ENCODE assay signal across 11 cellular contexts in genomic region chr12:106123551-106123991, GRCh38. TPM values are rescaled to one million over a fixed set of nuclear protein-coding genes. Genes with fewer than 3 reads are reported as not detected.
DNase-seq lines count a peak whose midpoint lies in the region; ATAC-seq and TF ChIP-seq lines count a peak whose summit lies in the region.
"Had no signal": no experiment of that assay in that cellular context is flagged by ENCODE, and none has a peak within 500 bp of the region (broad histone marks: within the 10 kb centered on the region; RNA-seq: fewer than 3 reads in every experiment).

No MANE protein-coding gene starts in this region.

- no peak overlapping the region for H3K27ac Mint-ChIP-seq in activated naive CD4-positive, alpha-beta T cell treated with anti-CD3 and anti-CD28 coated beads, Interleukin-2, amount 10 ng/mL, durations not matched to agents 7 days and 5 days
- H3K27ac Mint-ChIP-seq: activated CD4-positive, alpha-beta T cell treated with anti-CD3 and anti-CD28 coated beads for 36 hours had no signal

- ATAC-seq in Right ventricle myocardium superior (ENCODE audit: poor library complexity) = peak; percentile 82
- ATAC-seq: activated CD4-positive, alpha-beta T cell treated with anti-CD3 and anti-CD28 coated beads for 36 hours had no signal

- POLR2A ChIA-PET in HEK293T (lab: Yijun Ruan, JAX) (no interaction called here), RWPE1 (lab: Yijun Ruan, JAX; ENCODE audit: low non-redundant PET) (no interaction called here)

- H3K9me3 Mint-ChIP-seq in activated naive CD4-positive, alpha-beta T cell treated with anti-CD3 and anti-CD28 coated beads, Interleukin-2, amount 10 ng/mL, durations not matched to agents 7 days and 5 days = no peaks in the 10 kb centered on the region

- no peak overlapping the region for H3K27ac ChIP-seq in RWPE1
- H3K27ac ChIP-seq: BLaER1 had no signal

- H3K4me3 Mint-ChIP-seq in activated naive CD4-positive, alpha-beta T cell treated with anti-CD3 and anti-CD28 coated beads, Interleukin-2, amount 10 ng/mL, durations not matched to agents 7 days and 5 days = no peak overlapping the region
- H3K4me3 Mint-ChIP-seq: activated CD4-positive, alpha-beta T cell treated with anti-CD3 and anti-CD28 coated beads for 36 hours had no signal

- TF ChIP-seq CTCF in RWPE1 (conservative IDR thresholded peaks at IDR 0.05; ENCODE audit: low read depth) = no peak

- H3K36me3 Mint-ChIP-seq in activated naive CD4-positive, alpha-beta T cell treated with anti-CD3 and anti-CD28 coated beads, Interleukin-2, amount 10 ng/mL, durations not matched to agents 7 days and 5 days = no peaks in the 10 kb centered on the region

- no peaks in the 10 kb centered on the region for H3K4me1 Mint-ChIP-seq in activated naive CD4-positive, alpha-beta T cell treated with anti-CD3 and anti-CD28 coated beads, Interleukin-2, amount 10 ng/mL, durations not matched to agents 7 days and 5 days
- H3K4me1 Mint-ChIP-seq: activated CD4-positive, alpha-beta T cell treated with anti-CD3 and anti-CD28 coated beads for 36 hours had no signal

- H3K27me3 Mint-ChIP-seq in activated naive CD4-positive, alpha-beta T cell treated with anti-CD3 and anti-CD28 coated beads, Interleukin-2, amount 10 ng/mL, durations not matched to agents 7 days and 5 days = peaks cover 6% of the 10 kb centered on the region

- DNase-seq in AG20443 (ENCODE audit: low spot score) (peak; percentile 70), RPMI7951 (ENCODE audit: low read depth) (peak; percentile 68), Right ventricle myocardium superior (peak; percentile 75), renal cortical epithelial cell (ENCODE audit: low read depth) (peak; percentile 69), HEK293T (ENCODE audit: extremely low spot score) (no peak), NCI-H2107 (lab: John Stamatoyannopoulos, UW) (no peak), RWPE1 (ENCODE audit: low spot score) (no peak)
- no peak for DNase-seq in activated naive CD4-positive, alpha-beta T cell treated with anti-CD3 and anti-CD28 coated beads, Interleukin-2, amount 10 ng/mL, durations not matched to agents 7 days and 5 days
- DNase-seq: activated CD4-positive, alpha-beta T cell treated with anti-CD3 and anti-CD28 coated beads for 36 hours; SHP77 had no signal

- CTCF ChIA-PET in HEK293T (lab: Yijun Ruan, JAX) (interaction anchor here (0.6 to 0.7 kb wide), 3 partner anchors 12 to 869 kb away, joined by 3 read pairs; no protein-coding TSS in a partner anchor), RWPE1 (lab: Yijun Ruan, JAX) (interaction anchor here (0.7 kb wide), 1 partner anchor 12 kb away, joined by 3 read pairs; no protein-coding TSS in a partner anchor)
- CTCF ChIA-PET in activated naive CD4-positive, alpha-beta T cell treated with anti-CD3 and anti-CD28 coated beads, Interleukin-2, amount 10 ng/mL, durations not matched to agents 7 days and 5 days (lab: Charles Lee) = no interaction called here

- intact Hi-C loops in Right ventricle myocardium superior (cut with DNase I) = loop anchor here (10.0 kb wide), 1 partner anchor 139 kb away; no protein-coding TSS in a partner anchor

TF ChIP-seq in HEK293T, 16 proteins besides CTCF, POLR2A, EP300 and RAD21:
- TF ChIP-seq CTBP1 (IDR thresholded peaks at IDR 0.05; ENCODE audit: borderline replicate concordance) = no peak
- TF ChIP-seq SUZ12 (IDR thresholded peaks at IDR 0.05) = no peak
- no peak for TF ChIP-seq HDGF (IDR thresholded peaks at IDR 0.05; ENCODE audit: borderline replicate concordance)
- TF ChIP-seq BHLHE40 (IDR thresholded peaks at IDR 0.05; ENCODE audit: borderline replicate concordance) = no peak
- no peak for TF ChIP-seq NFRKB (IDR thresholded peaks at IDR 0.05)
- no peak for TF ChIP-seq TARDBP (IDR thresholded peaks at IDR 0.05)
- no peak for TF ChIP-seq ELF4 (IDR thresholded peaks at IDR 0.05)
- TF ChIP-seq ZNF384 (IDR thresholded peaks at IDR 0.05) = no peak

RNA-seq across cellular contexts. Expression of gene NUAK1, which starts 15.2 kb away (rescaled TPM):
- 6.9 and 7.0 TPM in 2 replicates for total RNA-seq in RPMI7951 (2014; rRNA removed; shearing (Covaris generic))
- total RNA-seq in Right ventricle myocardium superior = 33.6 TPM
- 10.8 and 21.4 TPM in 2 replicates for total RNA-seq in renal cortical epithelial cell
- total RNA-seq: activated CD4-positive, alpha-beta T cell treated with anti-CD3 and anti-CD28 coated beads for 36 hours had no signal

Comparison
In these comparisons a context has a peak if more than half of its experiments do, and no peak if none do; other contexts are left out.
1. DNase-seq: peak in AG20443 (single experiment), RPMI7951 (single experiment), Right ventricle myocardium superior (single experiment) and renal cortical epithelial cell (single experiment); none in HEK293T (single experiment), activated naive CD4-positive, alpha-beta T cell treated with anti-CD3 and anti-CD28 coated beads, Interleukin-2, amount 10 ng/mL, durations not matched to agents 7 days and 5 days (single experiment), NCI-H2107 (single experiment) and RWPE1 (single experiment).